ENCODE assay signal across 40 cellular contexts in genomic region chrX:109498434-109498833, GRCh38. TPM values are rescaled to one million over a fixed set of nuclear protein-coding genes. Genes with fewer than 3 reads are reported as not detected.
"Had no signal": no experiment of that assay in that cellular context is flagged by ENCODE, and none has a peak within 500 bp of the region (broad histone marks: within the 10 kb centered on the region; RNA-seq: fewer than 3 reads in every experiment).

No MANE protein-coding gene starts in this region.

- H3K9me3 Mint-ChIP-seq: activated CD4-positive, alpha-beta memory T cell treated with anti-CD3 and anti-CD28 coated beads, Interleukin-2, amount 10 ng/mL, durations not matched to agents 7 days and 5 days; activated CD4-positive, alpha-beta T cell treated with anti-CD3 and anti-CD28 coated beads, Interleukin-2, amount 10 ng/mL, durations not matched to agents 7 days and 5 days; activated naive CD4-positive, alpha-beta T cell treated with anti-CD3 and anti-CD28 coated beads for 36 hours; activated naive CD4-positive, alpha-beta T cell treated with anti-CD3 and anti-CD28 coated beads, Interleukin-2, amount 50 U/mL, for 72 hours; activated naive CD8-positive, alpha-beta T cell treated with anti-CD3 and anti-CD28 coated beads for 36 hours; activated T-cell treated with anti-CD3 and anti-CD28 coated beads, Interleukin-2, amount 50 U/mL, for 24 hours; activated T-cell treated with anti-CD3 and anti-CD28 coated beads, Interleukin-2, amount 50 U/mL, for 72 hours; activated T-helper 1 cell treated with anti-CD3 and anti-CD28 coated beads, Interleukin-12 subunit alpha, Interleukin-12 subunit beta, Interleukin-2, Interleukin-4 antibody, amounts not matched to agents 30 ng/mL and 10 ng/mL and 1 ng/mL, durations not matched to agents 14 hours and 24 hours and 36 hours; activated T-helper 17 cell treated with anti-CD3 and anti-CD28 coated beads, Interleukin-2, amount 50 U/mL, for 72 hours; T-helper 1 cell treated with Interleukin-12 subunit alpha and Interleukin-12 subunit beta and Interleukin-4 antibody, amounts not matched to agents 30 μg/mL and 1 μg/mL, for 36 hours; T-helper 2 cell treated with Interferon-gamma antibody and Interleukin-4, amounts not matched to agents 5 μg/mL and 100 μg/mL, for 36 hours; WTC11 had no signal

- ATAC-seq: activated CD4-positive, alpha-beta T cell treated with anti-CD3 and anti-CD28 coated beads for 36 hours; activated CD4-positive, CD25-positive, alpha-beta regulatory T cell treated with anti-CD3 and anti-CD28 coated beads, Interleukin-2, amount 50 U/mL, for 24 hours; activated CD8-positive, alpha-beta memory T cell treated with anti-CD3 and anti-CD28 coated beads, Interleukin-2, amount 10 ng/mL, durations not matched to agents 7 days and 5 days; activated CD8-positive, alpha-beta T cell treated with anti-CD3 and anti-CD28 coated beads, Interleukin-2, amount 10 ng/mL, durations not matched to agents 7 days and 5 days; activated naive CD4-positive, alpha-beta T cell treated with anti-CD3 and anti-CD28 coated beads, Interleukin-2, amount 50 U/mL, for 72 hours; activated T-cell treated with anti-CD3 and anti-CD28 coated beads, Interleukin-2, amount 50 U/mL, for 72 hours; activated T-helper 17 cell treated with anti-CD3 and anti-CD28 coated beads, Interleukin-2, amount 50 U/mL, for 72 hours; body of pancreas; WTC11 had no signal

- H3K9me3 ChIP-seq: adrenal gland, body of pancreas, breast epithelium had no signal

- H3K36me3 Mint-ChIP-seq: activated CD8-positive, alpha-beta memory T cell treated with anti-CD3 and anti-CD28 coated beads, Interleukin-2, amount 10 ng/mL, durations not matched to agents 7 days and 5 days; activated naive CD4-positive, alpha-beta T cell treated with anti-CD3 and anti-CD28 coated beads, Interleukin-2, amount 50 U/mL, for 72 hours; activated naive CD8-positive, alpha-beta T cell treated with anti-CD3 and anti-CD28 coated beads for 36 hours; WTC11 had no signal

- H3K27me3 Mint-ChIP-seq: activated naive CD8-positive, alpha-beta T cell treated with anti-CD3 and anti-CD28 coated beads for 36 hours had no signal

- H3K4me3 Mint-ChIP-seq: activated CD4-positive, alpha-beta memory T cell treated with anti-CD3 and anti-CD28 coated beads, Interleukin-2, amount 10 ng/mL, durations not matched to agents 7 days and 5 days; activated CD4-positive, alpha-beta T cell treated with anti-CD3 and anti-CD28 coated beads for 36 hours; activated CD4-positive, alpha-beta T cell treated with anti-CD3 and anti-CD28 coated beads, Interleukin-2, amount 10 ng/mL, durations not matched to agents 7 days and 5 days; activated CD8-positive, alpha-beta memory T cell treated with anti-CD3 and anti-CD28 coated beads, Interleukin-2, amount 10 ng/mL, durations not matched to agents 7 days and 5 days; activated CD8-positive, alpha-beta T cell treated with anti-CD3 and anti-CD28 coated beads, Interleukin-2, amount 10 ng/mL, durations not matched to agents 7 days and 5 days; activated naive CD4-positive, alpha-beta T cell treated with anti-CD3 and anti-CD28 coated beads for 36 hours; activated naive CD8-positive, alpha-beta T cell treated with anti-CD3 and anti-CD28 coated beads for 36 hours; activated T-cell treated with anti-CD3 and anti-CD28 coated beads, Interleukin-2, amount 50 U/mL, for 24 hours; activated T-cell treated with anti-CD3 and anti-CD28 coated beads, Interleukin-2, amount 50 U/mL, for 72 hours; activated T-helper 1 cell treated with anti-CD3 and anti-CD28 coated beads, Interleukin-12 subunit alpha, Interleukin-12 subunit beta, Interleukin-2, Interleukin-4 antibody, amounts not matched to agents 30 ng/mL and 10 ng/mL and 1 ng/mL, durations not matched to agents 14 hours and 24 hours and 36 hours; activated T-helper 17 cell treated with anti-CD3 and anti-CD28 coated beads, Interleukin-2, amount 50 U/mL, for 72 hours; T-helper 1 cell treated with Interleukin-12 subunit alpha and Interleukin-12 subunit beta and Interleukin-4 antibody, amounts not matched to agents 30 μg/mL and 1 μg/mL, for 36 hours; T-helper 2 cell treated with Interferon-gamma antibody and Interleukin-4, amounts not matched to agents 5 μg/mL and 100 μg/mL, for 36 hours; WTC11 had no signal

- H3K27ac ChIP-seq: adrenal gland, body of pancreas, brain microvascular endothelial cell, breast epithelium, WERI-Rb-1 had no signal

- H3K4me3 ChIP-seq: adrenal gland, body of pancreas, breast epithelium had no signal

- H3K27me3 ChIP-seq: body of pancreas, brain microvascular endothelial cell had no signal

- H3K27ac Mint-ChIP-seq: activated CD4-positive, alpha-beta memory T cell treated with anti-CD3 and anti-CD28 coated beads, Interleukin-2, amount 10 ng/mL, durations not matched to agents 7 days and 5 days; activated CD4-positive, alpha-beta T cell treated with anti-CD3 and anti-CD28 coated beads for 36 hours; activated CD4-positive, alpha-beta T cell treated with anti-CD3 and anti-CD28 coated beads, Interleukin-2, amount 10 ng/mL, durations not matched to agents 7 days and 5 days; activated CD8-positive, alpha-beta memory T cell treated with anti-CD3 and anti-CD28 coated beads, Interleukin-2, amount 10 ng/mL, durations not matched to agents 7 days and 5 days; activated CD8-positive, alpha-beta T cell treated with anti-CD3 and anti-CD28 coated beads, Interleukin-2, amount 10 ng/mL, durations not matched to agents 7 days and 5 days; activated naive CD4-positive, alpha-beta T cell treated with anti-CD3 and anti-CD28 coated beads for 36 hours; activated naive CD4-positive, alpha-beta T cell treated with anti-CD3 and anti-CD28 coated beads, Interleukin-2, amount 50 U/mL, for 72 hours; activated naive CD8-positive, alpha-beta T cell treated with anti-CD3 and anti-CD28 coated beads for 36 hours; activated T-cell treated with anti-CD3 and anti-CD28 coated beads, Interleukin-2, amount 50 U/mL, for 24 hours; activated T-cell treated with anti-CD3 and anti-CD28 coated beads, Interleukin-2, amount 50 U/mL, for 72 hours; activated T-helper 1 cell treated with anti-CD3 and anti-CD28 coated beads, Interleukin-12 subunit alpha, Interleukin-12 subunit beta, Interleukin-2, Interleukin-4 antibody, amounts not matched to agents 30 ng/mL and 10 ng/mL and 1 ng/mL, durations not matched to agents 14 hours and 24 hours and 36 hours; activated T-helper 17 cell treated with anti-CD3 and anti-CD28 coated beads, Interleukin-2, amount 50 U/mL, for 72 hours; T-helper 1 cell treated with Interleukin-12 subunit alpha and Interleukin-12 subunit beta and Interleukin-4 antibody, amounts not matched to agents 30 μg/mL and 1 μg/mL, for 36 hours; T-helper 2 cell treated with Interferon-gamma antibody and Interleukin-4, amounts not matched to agents 5 μg/mL and 100 μg/mL, for 36 hours; WTC11 had no signal

- H3K36me3 ChIP-seq: adrenal gland, brain microvascular endothelial cell, breast epithelium, WERI-Rb-1 had no signal

- DNase-seq: activated CD4-positive, alpha-beta memory T cell treated with anti-CD3 and anti-CD28 coated beads, Interleukin-2, amount 10 ng/mL, durations not matched to agents 7 days and 5 days; activated CD4-positive, alpha-beta T cell treated with anti-CD3 and anti-CD28 coated beads for 1 hour; activated CD4-positive, alpha-beta T cell treated with anti-CD3 and anti-CD28 coated beads for 36 hours; activated CD4-positive, alpha-beta T cell treated with anti-CD3 and anti-CD28 coated beads for 48 hours; activated CD4-positive, alpha-beta T cell treated with anti-CD3 and anti-CD28 coated beads, Interleukin-2, amount 10 ng/mL, durations not matched to agents 7 days and 5 days; activated CD4-positive, alpha-beta T cell treated with anti-CD3 and anti-CD28 coated beads, Interleukin-2, amount 50 U/mL, for 48 hours; activated CD4-positive, CD25-positive, alpha-beta regulatory T cell; activated CD8-positive, alpha-beta memory T cell treated with anti-CD3 and anti-CD28 coated beads for 24 hours; activated CD8-positive, alpha-beta memory T cell treated with anti-CD3 and anti-CD28 coated beads, Interleukin-2, amount 10 ng/mL, durations not matched to agents 7 days and 5 days; activated CD8-positive, alpha-beta memory T cell treated with anti-CD3 and anti-CD28 coated beads, Interleukin-2, amount 50 U/mL, for 48 hours; activated CD8-positive, alpha-beta T cell treated with anti-CD3 and anti-CD28 coated beads, Interleukin-2, amount 10 ng/mL, durations not matched to agents 7 days and 5 days; activated effector memory CD4-positive, alpha-beta T cell treated with anti-CD3 and anti-CD28 coated beads, Interleukin-2, amount 50 U/mL, for 16 hours; activated gamma-delta T cell treated with Interleukin-2 at 50 U/mL for 16 hours; activated naive CD4-positive, alpha-beta T cell; activated naive CD4-positive, alpha-beta T cell treated with anti-CD3 and anti-CD28 coated beads for 36 hours; activated naive CD4-positive, alpha-beta T cell treated with anti-CD3 and anti-CD28 coated beads, Interleukin-2, amount 50 U/mL, for 16 hours; activated naive CD8-positive, alpha-beta T cell treated with anti-CD3 and anti-CD28 coated beads for 36 hours; activated T-cell treated with anti-CD3 and anti-CD28 coated beads, Interleukin-2, amount 50 U/mL, for 24 hours; activated T-cell treated with anti-CD3 and anti-CD28 coated beads, Interleukin-2, amount 50 U/mL, for 72 hours; adrenal gland; amniotic stem cell; aorta; body of pancreas; brain microvascular endothelial cell; central memory CD4-positive, alpha-beta T cell; T-helper 1 cell; T-helper 2 cell; T-helper 9 cell; WERI-Rb-1 had no signal

- H3K4me1 Mint-ChIP-seq: activated CD4-positive, alpha-beta memory T cell treated with anti-CD3 and anti-CD28 coated beads, Interleukin-2, amount 10 ng/mL, durations not matched to agents 7 days and 5 days; activated CD4-positive, alpha-beta T cell treated with anti-CD3 and anti-CD28 coated beads for 36 hours; activated CD4-positive, alpha-beta T cell treated with anti-CD3 and anti-CD28 coated beads, Interleukin-2, amount 10 ng/mL, durations not matched to agents 7 days and 5 days; activated CD8-positive, alpha-beta memory T cell treated with anti-CD3 and anti-CD28 coated beads, Interleukin-2, amount 10 ng/mL, durations not matched to agents 7 days and 5 days; activated naive CD8-positive, alpha-beta T cell treated with anti-CD3 and anti-CD28 coated beads for 36 hours; activated T-helper 17 cell treated with anti-CD3 and anti-CD28 coated beads, Interleukin-2, amount 50 U/mL, for 72 hours; WTC11 had no signal

- FAIRE-seq: colon had no signal

- H3K4me1 ChIP-seq: adrenal gland, body of pancreas, breast epithelium had no signal

RNA-seq across cellular contexts. Expression of gene GUCY2F, which starts 16.5 kb away (rescaled TPM):
- total RNA-seq: activated CD4-positive, alpha-beta memory T cell treated with anti-CD3 and anti-CD28 coated beads, Interleukin-2, amount 10 ng/mL, durations not matched to agents 7 days and 5 days; activated CD4-positive, alpha-beta T cell treated with anti-CD3 and anti-CD28 coated beads for 36 hours; activated CD4-positive, alpha-beta T cell treated with anti-CD3 and anti-CD28 coated beads, Interleukin-2, amount 10 ng/mL, durations not matched to agents 7 days and 5 days; activated CD8-positive, alpha-beta memory T cell treated with anti-CD3 and anti-CD28 coated beads, Interleukin-2, amount 10 ng/mL, durations not matched to agents 7 days and 5 days; activated CD8-positive, alpha-beta T cell treated with anti-CD3 and anti-CD28 coated beads, Interleukin-2, amount 10 ng/mL, durations not matched to agents 7 days and 5 days; activated naive CD4-positive, alpha-beta T cell treated with anti-CD3 and anti-CD28 coated beads for 36 hours; activated naive CD4-positive, alpha-beta T cell treated with anti-CD3 and anti-CD28 coated beads, Interleukin-2, amount 50 U/mL, for 72 hours; activated naive CD8-positive, alpha-beta T cell treated with anti-CD3 and anti-CD28 coated beads for 36 hours; activated T-helper 1 cell treated with anti-CD3 and anti-CD28 coated beads, Interleukin-12 subunit alpha, Interleukin-12 subunit beta, Interleukin-2, Interleukin-4 antibody, amounts not matched to agents 30 ng/mL and 10 ng/mL and 1 ng/mL, durations not matched to agents 14 hours and 24 hours and 36 hours; activated T-helper 17 cell treated with anti-CD3 and anti-CD28 coated beads, Interleukin-2, amount 50 U/mL, for 72 hours; adrenal gland; astrocyte; body of pancreas; breast epithelium; cardiac septum had no signal
- polyA plus RNA-seq: adrenal gland, aorta had no signal
